Comparison of ENCODE assay signal across 1 cellular context in the genomic region with DNA sequence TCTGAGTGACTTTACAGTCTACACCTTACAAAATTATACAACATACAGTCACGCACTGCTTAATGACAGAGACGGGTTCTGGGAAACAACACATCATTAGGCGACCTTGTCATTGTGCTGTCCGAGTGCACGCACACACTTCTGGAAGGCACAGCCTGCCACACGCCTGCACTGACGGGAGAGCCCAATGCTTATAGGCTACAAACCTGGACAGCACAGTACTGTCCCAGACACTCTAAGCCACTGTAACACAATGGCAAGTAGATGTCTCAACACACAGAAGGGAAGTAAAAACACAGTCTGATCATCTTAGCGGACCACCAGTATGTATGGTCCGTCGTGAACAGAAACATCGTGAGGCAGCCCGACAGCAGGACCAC.
TF ChIP-seq lines count a peak whose summit lies in the region.

No MANE protein-coding gene starts in this region.

TF ChIP-seq in HEK293, 187 proteins besides CTCF, POLR2A, EP300 and RAD21 (continued from another document):
- TF ChIP-seq, protein P1, sequence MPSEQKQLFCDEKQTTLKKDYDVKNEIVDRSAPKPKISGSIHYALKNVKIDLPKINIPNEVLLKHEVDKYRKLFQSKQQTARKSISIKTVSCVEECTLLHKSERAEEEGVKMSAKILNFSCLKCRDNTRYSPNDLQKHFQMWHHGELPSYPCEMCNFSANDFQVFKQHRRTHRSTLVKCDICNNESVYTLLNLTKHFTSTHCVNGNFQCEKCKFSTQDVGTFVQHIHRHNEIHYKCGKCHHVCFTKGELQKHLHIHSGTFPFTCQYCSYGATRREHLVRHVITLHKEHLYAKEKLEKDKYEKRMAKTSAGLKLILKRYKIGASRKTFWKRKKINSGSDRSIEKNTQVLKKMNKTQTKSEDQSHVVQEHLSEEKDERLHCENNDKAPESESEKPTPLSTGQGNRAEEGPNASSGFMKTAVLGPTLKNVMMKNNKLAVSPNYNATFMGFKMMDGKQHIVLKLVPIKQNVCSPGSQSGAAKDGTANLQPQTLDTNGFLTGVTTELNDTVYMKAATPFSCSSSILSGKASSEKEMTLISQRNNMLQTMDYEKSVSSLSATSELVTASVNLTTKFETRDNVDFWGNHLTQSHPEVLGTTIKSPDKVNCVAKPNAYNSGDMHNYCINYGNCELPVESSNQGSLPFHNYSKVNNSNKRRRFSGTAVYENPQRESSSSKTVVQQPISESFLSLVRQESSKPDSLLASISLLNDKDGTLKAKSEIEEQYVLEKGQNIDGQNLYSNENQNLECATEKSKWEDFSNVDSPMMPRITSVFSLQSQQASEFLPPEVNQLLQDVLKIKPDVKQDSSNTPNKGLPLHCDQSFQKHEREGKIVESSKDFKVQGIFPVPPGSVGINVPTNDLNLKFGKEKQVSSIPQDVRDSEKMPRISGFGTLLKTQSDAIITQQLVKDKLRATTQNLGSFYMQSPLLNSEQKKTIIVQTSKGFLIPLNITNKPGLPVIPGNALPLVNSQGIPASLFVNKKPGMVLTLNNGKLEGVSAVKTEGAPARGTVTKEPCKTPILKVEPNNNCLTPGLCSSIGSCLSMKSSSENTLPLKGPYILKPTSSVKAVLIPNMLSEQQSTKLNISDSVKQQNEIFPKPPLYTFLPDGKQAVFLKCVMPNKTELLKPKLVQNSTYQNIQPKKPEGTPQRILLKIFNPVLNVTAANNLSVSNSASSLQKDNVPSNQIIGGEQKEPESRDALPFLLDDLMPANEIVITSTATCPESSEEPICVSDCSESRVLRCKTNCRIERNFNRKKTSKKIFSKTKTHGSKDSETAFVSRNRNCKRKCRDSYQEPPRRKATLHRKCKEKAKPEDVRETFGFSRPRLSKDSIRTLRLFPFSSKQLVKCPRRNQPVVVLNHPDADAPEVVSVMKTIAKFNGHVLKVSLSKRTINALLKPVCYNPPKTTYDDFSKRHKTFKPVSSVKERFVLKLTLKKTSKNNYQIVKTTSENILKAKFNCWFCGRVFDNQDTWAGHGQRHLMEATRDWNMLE (tag by site-specific recombination; conservative IDR thresholded peaks at IDR 0.05; ENCODE audit: low read depth): no peak
- TF ChIP-seq ZNF658 (tag by site-specific recombination; IDR thresholded peaks at IDR 0.05) (no peak), ZNF274 (IDR thresholded peaks at IDR 0.05; ENCODE audit: low read length) (no peak), ZNF274 (tag by site-specific recombination; IDR thresholded peaks at IDR 0.05; ENCODE audit: borderline replicate concordance) (no peak), ZNF121 (tag by site-specific recombination; IDR thresholded peaks at IDR 0.05) (peak; percentile 65; the same call in 1 of the 2 replicates), ZNF701 (tag by site-specific recombination; IDR thresholded peaks at IDR 0.05) (no peak)
TF ChIP-seq in HEK293: peak in this region for 1.
